ENCODE assay signal across 19 cellular contexts in genomic region chr5:132054697-132055440, GRCh38. TPM values are rescaled to one million over a fixed set of nuclear protein-coding genes. Genes with fewer than 3 reads are reported as not detected.
DNase-seq lines count a peak whose midpoint lies in the region; ATAC-seq and TF ChIP-seq lines count a peak whose summit lies in the region.
"Had no signal": no experiment of that assay in that cellular context is flagged by ENCODE, and none has a peak within 500 bp of the region (broad histone marks: within the 10 kb centered on the region; RNA-seq: fewer than 3 reads in every experiment).

No MANE protein-coding gene starts in this region.

- intact Hi-C loops in activated T-helper 1 cell treated with anti-CD3 and anti-CD28 coated beads, Interleukin-12 subunit alpha, Interleukin-12 subunit beta, Interleukin-2, Interleukin-4 antibody, amounts not matched to agents 30 ng/mL and 10 ng/mL and 1 ng/mL, durations not matched to agents 14 hours and 24 hours and 36 hours (cut with micrococcal nuclease): no loop called here

- POLR2A ChIA-PET in activated CD4-positive, alpha-beta T cell treated with anti-CD3 and anti-CD28 coated beads, Interleukin-2, amount 10 ng/mL, durations not matched to agents 7 days and 5 days (lab: Charles Lee): interaction anchor here (0.6 kb wide), 1 partner anchor 794 kb away, joined by 3 read pairs; no protein-coding TSS in a partner anchor

- no peaks in the 10 kb centered on the region for H3K9me3 Mint-ChIP-seq in activated CD4-positive, alpha-beta T cell treated with anti-CD3 and anti-CD28 coated beads, Interleukin-2, amount 10 ng/mL, durations not matched to agents 7 days and 5 days
- H3K9me3 Mint-ChIP-seq in activated T-helper 1 cell treated with anti-CD3 and anti-CD28 coated beads, Interleukin-12 subunit alpha, Interleukin-12 subunit beta, Interleukin-2, Interleukin-4 antibody, amounts not matched to agents 30 ng/mL and 10 ng/mL and 1 ng/mL, durations not matched to agents 14 hours and 24 hours and 36 hours: no peaks in the 10 kb centered on the region
- H3K9me3 Mint-ChIP-seq: naive B cell, WTC11 had no signal

- no peak for DNase-seq in activated CD4-positive, alpha-beta T cell treated with anti-CD3 and anti-CD28 coated beads, Interleukin-2, amount 10 ng/mL, durations not matched to agents 7 days and 5 days
- DNase-seq in activated CD4-positive, alpha-beta T cell treated with anti-CD3 and anti-CD28 coated beads, Interleukin-2, amount 50 U/mL, for 48 hours: no peak
- DNase-seq in D341Med (ENCODE audit: low spot score): peak; percentile 16
- DNase-seq in activated T-helper 1 cell treated with anti-CD3 and anti-CD28 coated beads, Interleukin-12 subunit alpha, Interleukin-12 subunit beta, Interleukin-2, Interleukin-4 antibody, amounts not matched to agents 30 ng/mL and 10 ng/mL and 1 ng/mL, durations not matched to agents 14 hours and 24 hours and 36 hours (ENCODE audit: low spot score): no peak
- DNase-seq in omental fat pad (ENCODE audit: low spot score): peak; percentile 5
- no peak for DNase-seq in NCI-H2029 treated with DMSO at 0.1 percent for 48 hours (lab: John Stamatoyannopoulos, UW)
- no peak for DNase-seq in Kasumi-1 (lab: John Stamatoyannopoulos, UW)
- no peak for DNase-seq in stimulated activated CD4-positive, alpha-beta T cell treated with anti-CD3 and anti-CD28 coated beads, Interleukin-1b, Interleukin-23, amount 100 ng/mL, for 48 hours
- DNase-seq: activated naive CD4-positive, alpha-beta T cell treated with anti-CD3 and anti-CD28 coated beads, Interleukin-2, amount 50 U/mL, for 16 hours; GM23248; naive B cell; NCI-H526 treated with DMSO at 0.1 percent for 48 hours; OCI-M1; SJCRH30; stimulated activated CD4-positive, alpha-beta T cell treated with anti-CD3 and anti-CD28 coated beads, Interleukin-2, amount 100 ng/mL, for 48 hours had no signal

- TF ChIP-seq CTCF in omental fat pad (IDR thresholded peaks at IDR 0.05): no peak

- peak overlapping the region; percentile 14 for H3K27ac Mint-ChIP-seq in activated CD4-positive, alpha-beta T cell treated with anti-CD3 and anti-CD28 coated beads, Interleukin-2, amount 10 ng/mL, durations not matched to agents 7 days and 5 days
- peak overlapping the region; percentile 25 for H3K27ac Mint-ChIP-seq in activated T-helper 1 cell treated with anti-CD3 and anti-CD28 coated beads, Interleukin-12 subunit alpha, Interleukin-12 subunit beta, Interleukin-2, Interleukin-4 antibody, amounts not matched to agents 30 ng/mL and 10 ng/mL and 1 ng/mL, durations not matched to agents 14 hours and 24 hours and 36 hours
- H3K27ac Mint-ChIP-seq: naive B cell, WTC11 had no signal

- no peaks in the 10 kb centered on the region for H3K36me3 Mint-ChIP-seq in activated CD4-positive, alpha-beta T cell treated with anti-CD3 and anti-CD28 coated beads, Interleukin-2, amount 10 ng/mL, durations not matched to agents 7 days and 5 days (ENCODE audit: low read depth)
- H3K36me3 Mint-ChIP-seq in activated T-helper 1 cell treated with anti-CD3 and anti-CD28 coated beads, Interleukin-12 subunit alpha, Interleukin-12 subunit beta, Interleukin-2, Interleukin-4 antibody, amounts not matched to agents 30 ng/mL and 10 ng/mL and 1 ng/mL, durations not matched to agents 14 hours and 24 hours and 36 hours (ENCODE audit: low read depth): no peaks in the 10 kb centered on the region
- H3K36me3 Mint-ChIP-seq: naive B cell, WTC11 had no signal

- H3K4me3 Mint-ChIP-seq in activated CD4-positive, alpha-beta T cell treated with anti-CD3 and anti-CD28 coated beads, Interleukin-2, amount 10 ng/mL, durations not matched to agents 7 days and 5 days: no peak overlapping the region
- no peak overlapping the region for H3K4me3 Mint-ChIP-seq in activated T-helper 1 cell treated with anti-CD3 and anti-CD28 coated beads, Interleukin-12 subunit alpha, Interleukin-12 subunit beta, Interleukin-2, Interleukin-4 antibody, amounts not matched to agents 30 ng/mL and 10 ng/mL and 1 ng/mL, durations not matched to agents 14 hours and 24 hours and 36 hours
- H3K4me3 Mint-ChIP-seq: WTC11 had no signal

- no peak for ATAC-seq in omental fat pad (ENCODE audit: low FRiP score)
- ATAC-seq: A549, WTC11 had no signal

- CTCF ChIA-PET in activated CD4-positive, alpha-beta T cell treated with anti-CD3 and anti-CD28 coated beads, Interleukin-2, amount 10 ng/mL, durations not matched to agents 7 days and 5 days (lab: Charles Lee): interaction anchor here (0.6 to 1.8 kb wide), 5 partner anchors 8 to 313 kb away, joined by 3 to 6 read pairs (median 5); no protein-coding TSS in a partner anchor

- peaks cover 29% of the 10 kb centered on the region for H3K27me3 Mint-ChIP-seq in activated CD4-positive, alpha-beta T cell treated with anti-CD3 and anti-CD28 coated beads, Interleukin-2, amount 10 ng/mL, durations not matched to agents 7 days and 5 days
- peaks cover 32% of the 10 kb centered on the region for H3K27me3 Mint-ChIP-seq in activated T-helper 1 cell treated with anti-CD3 and anti-CD28 coated beads, Interleukin-12 subunit alpha, Interleukin-12 subunit beta, Interleukin-2, Interleukin-4 antibody, amounts not matched to agents 30 ng/mL and 10 ng/mL and 1 ng/mL, durations not matched to agents 14 hours and 24 hours and 36 hours (ENCODE audit: insufficient read depth)

- peaks cover 52% of the 10 kb centered on the region for H3K4me1 Mint-ChIP-seq in activated CD4-positive, alpha-beta T cell treated with anti-CD3 and anti-CD28 coated beads, Interleukin-2, amount 10 ng/mL, durations not matched to agents 7 days and 5 days
- peaks cover 60% of the 10 kb centered on the region for H3K4me1 Mint-ChIP-seq in activated T-helper 1 cell treated with anti-CD3 and anti-CD28 coated beads, Interleukin-12 subunit alpha, Interleukin-12 subunit beta, Interleukin-2, Interleukin-4 antibody, amounts not matched to agents 30 ng/mL and 10 ng/mL and 1 ng/mL, durations not matched to agents 14 hours and 24 hours and 36 hours (ENCODE audit: low read depth)
- H3K4me1 Mint-ChIP-seq: naive B cell, WTC11 had no signal

RNA-seq across cellular contexts. Expression of gene IL3, which starts 5.6 kb away (rescaled TPM):
- total RNA-seq in activated CD4-positive, alpha-beta T cell treated with anti-CD3 and anti-CD28 coated beads, Interleukin-2, amount 10 ng/mL, durations not matched to agents 7 days and 5 days: under 1 TPM; 0.20 to 0.40 TPM
- total RNA-seq in activated T-helper 1 cell treated with anti-CD3 and anti-CD28 coated beads, Interleukin-12 subunit alpha, Interleukin-12 subunit beta, Interleukin-2, Interleukin-4 antibody, amounts not matched to agents 30 ng/mL and 10 ng/mL and 1 ng/mL, durations not matched to agents 14 hours and 24 hours and 36 hours: 94.6 and 98.5 TPM in 2 replicates
- total RNA-seq in omental fat pad: not detected
- total RNA-seq: GM23248, LHCN-M2, SJCRH30, urinary bladder, WTC11 had no signal

RNA-seq across cellular contexts. Expression of gene CSF2, which starts 18.7 kb away (rescaled TPM):
- total RNA-seq in activated CD4-positive, alpha-beta T cell treated with anti-CD3 and anti-CD28 coated beads, Interleukin-2, amount 10 ng/mL, durations not matched to agents 7 days and 5 days: 1 to 10 TPM; 2.9 to 4.7 TPM
- 1,648 and 1,678 TPM in 2 replicates for total RNA-seq in activated T-helper 1 cell treated with anti-CD3 and anti-CD28 coated beads, Interleukin-12 subunit alpha, Interleukin-12 subunit beta, Interleukin-2, Interleukin-4 antibody, amounts not matched to agents 30 ng/mL and 10 ng/mL and 1 ng/mL, durations not matched to agents 14 hours and 24 hours and 36 hours
- total RNA-seq in omental fat pad: not detected
- total RNA-seq: GM23248, LHCN-M2, SJCRH30, urinary bladder, WTC11 had no signal

RNA-seq across cellular contexts. Expression of gene ACSL6, which starts 43.4 kb away (rescaled TPM):
- 10 to 100 TPM; 26.5 to 38.8 TPM for total RNA-seq in activated CD4-positive, alpha-beta T cell treated with anti-CD3 and anti-CD28 coated beads, Interleukin-2, amount 10 ng/mL, durations not matched to agents 7 days and 5 days
- total RNA-seq in activated T-helper 1 cell treated with anti-CD3 and anti-CD28 coated beads, Interleukin-12 subunit alpha, Interleukin-12 subunit beta, Interleukin-2, Interleukin-4 antibody, amounts not matched to agents 30 ng/mL and 10 ng/mL and 1 ng/mL, durations not matched to agents 14 hours and 24 hours and 36 hours: 48.1 and 50.6 TPM in 2 replicates
- total RNA-seq in omental fat pad: 1 to 10 TPM in 2 of 4 donors, under 1 TPM in 1, not detected in 1; 0.75 to 1.4 (median 1.0) TPM
- total RNA-seq: LHCN-M2, SJCRH30 had no signal

Comparison
In these comparisons a context has a peak if more than half of its experiments do, and no peak if none do; other contexts are left out.
1. DNase-seq: peak in D341Med (single experiment) and omental fat pad (single experiment); none in activated CD4-positive, alpha-beta T cell treated with anti-CD3 and anti-CD28 coated beads, Interleukin-2, amount 10 ng/mL, durations not matched to agents 7 days and 5 days (single experiment), activated CD4-positive, alpha-beta T cell treated with anti-CD3 and anti-CD28 coated beads, Interleukin-2, amount 50 U/mL, for 48 hours (0 of 2), activated T-helper 1 cell treated with anti-CD3 and anti-CD28 coated beads, Interleukin-12 subunit alpha, Interleukin-12 subunit beta, Interleukin-2, Interleukin-4 antibody, amounts not matched to agents 30 ng/mL and 10 ng/mL and 1 ng/mL, durations not matched to agents 14 hours and 24 hours and 36 hours (single experiment), NCI-H2029 treated with DMSO at 0.1 percent for 48 hours (single experiment), Kasumi-1 (0 of 2) and stimulated activated CD4-positive, alpha-beta T cell treated with anti-CD3 and anti-CD28 coated beads, Interleukin-1b, Interleukin-23, amount 100 ng/mL, for 48 hours (single experiment).
2. RNA of gene IL3, which starts 5.6 kb away (total RNA-seq): 94.6 to 98.5 TPM in activated T-helper 1 cell treated with anti-CD3 and anti-CD28 coated beads, Interleukin-12 subunit alpha, Interleukin-12 subunit beta, Interleukin-2, Interleukin-4 antibody, amounts not matched to agents 30 ng/mL and 10 ng/mL and 1 ng/mL, durations not matched to agents 14 hours and 24 hours and 36 hours; 0.20 to 0.40 TPM in activated CD4-positive, alpha-beta T cell treated with anti-CD3 and anti-CD28 coated beads, Interleukin-2, amount 10 ng/mL, durations not matched to agents 7 days and 5 days and not detected in omental fat pad; every median in the first group is over 10 times any median in the second.
3. RNA of gene CSF2, which starts 18.7 kb away (total RNA-seq): 1,648 to 1,678 TPM in activated T-helper 1 cell treated with anti-CD3 and anti-CD28 coated beads, Interleukin-12 subunit alpha, Interleukin-12 subunit beta, Interleukin-2, Interleukin-4 antibody, amounts not matched to agents 30 ng/mL and 10 ng/mL and 1 ng/mL, durations not matched to agents 14 hours and 24 hours and 36 hours; 2.9 to 4.7 TPM in activated CD4-positive, alpha-beta T cell treated with anti-CD3 and anti-CD28 coated beads, Interleukin-2, amount 10 ng/mL, durations not matched to agents 7 days and 5 days and not detected in omental fat pad; every median in the first group is over 100 times any median in the second.
4. RNA of gene ACSL6, which starts 43.4 kb away (total RNA-seq): 48.1 to 50.6 TPM in activated T-helper 1 cell treated with anti-CD3 and anti-CD28 coated beads, Interleukin-12 subunit alpha, Interleukin-12 subunit beta, Interleukin-2, Interleukin-4 antibody, amounts not matched to agents 30 ng/mL and 10 ng/mL and 1 ng/mL, durations not matched to agents 14 hours and 24 hours and 36 hours and 26.5 to 38.8 TPM in activated CD4-positive, alpha-beta T cell treated with anti-CD3 and anti-CD28 coated beads, Interleukin-2, amount 10 ng/mL, durations not matched to agents 7 days and 5 days; 0.75 to 1.4 TPM in omental fat pad; every median in the first group is over 10 times any median in the second.